In the genomic region with DNA sequence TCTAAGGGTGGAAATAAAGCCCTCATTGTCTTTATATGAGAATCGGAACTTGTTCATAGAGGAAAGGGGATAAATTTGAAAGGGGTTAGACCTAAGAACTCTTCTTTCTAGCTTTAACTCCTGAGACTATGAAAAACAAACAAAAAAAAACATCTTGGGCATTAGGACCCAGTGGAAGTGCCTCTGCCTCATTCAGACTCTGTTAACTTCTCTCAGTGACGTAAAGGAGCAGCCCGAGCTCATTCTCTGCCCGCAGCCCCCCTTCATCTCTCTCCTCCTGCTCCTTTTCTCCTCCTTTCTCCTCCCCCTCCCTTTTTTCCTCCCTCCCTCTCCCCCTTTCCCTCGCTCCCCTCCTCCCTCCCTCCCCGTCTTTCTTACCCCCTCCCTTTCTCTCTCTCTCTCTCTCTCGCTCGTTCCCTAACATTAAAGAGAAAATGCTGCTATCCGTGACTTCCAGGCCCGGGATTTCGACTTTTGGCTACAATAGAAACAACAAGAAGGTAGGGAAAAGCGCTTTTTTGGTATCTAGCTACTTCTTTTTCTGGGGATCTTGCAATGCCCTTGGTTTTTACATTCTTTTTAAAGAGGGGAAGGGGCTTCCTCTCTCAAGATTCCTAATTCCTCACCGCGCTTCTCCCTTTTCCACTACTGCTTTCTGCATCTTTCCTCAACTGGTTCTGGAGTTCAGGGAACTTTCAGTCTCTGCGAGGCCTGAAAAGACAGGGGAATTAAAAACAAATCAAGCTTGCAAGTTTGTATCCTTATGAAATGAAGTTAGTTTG, we compare ENCODE assay signal across 8 cellular contexts. TPM values are rescaled to one million over a fixed set of nuclear protein-coding genes. Genes with fewer than 3 reads are reported as not detected.
DNase-seq lines count a peak whose midpoint lies in the region; ATAC-seq, FAIRE-seq and TF ChIP-seq lines count a peak whose summit lies in the region.

A gene with protein sequence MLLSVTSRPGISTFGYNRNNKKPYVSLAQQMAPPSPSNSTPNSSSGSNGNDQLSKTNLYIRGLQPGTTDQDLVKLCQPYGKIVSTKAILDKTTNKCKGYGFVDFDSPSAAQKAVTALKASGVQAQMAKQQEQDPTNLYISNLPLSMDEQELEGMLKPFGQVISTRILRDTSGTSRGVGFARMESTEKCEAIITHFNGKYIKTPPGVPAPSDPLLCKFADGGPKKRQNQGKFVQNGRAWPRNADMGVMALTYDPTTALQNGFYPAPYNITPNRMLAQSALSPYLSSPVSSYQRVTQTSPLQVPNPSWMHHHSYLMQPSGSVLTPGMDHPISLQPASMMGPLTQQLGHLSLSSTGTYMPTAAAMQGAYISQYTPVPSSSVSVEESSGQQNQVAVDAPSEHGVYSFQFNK (plus strand): TSS at position 231 of the 782 bp plus-strand sequence. CDS start 204 bp downstream, at position 435.

- H3K27ac ChIP-seq in kidney (ENCODE audit: low read depth in 2 of 2, low read length in 2 of 2), result peak within 1 kb of the TSS; percentile 94 to 95
- H3K27ac ChIP-seq in small intestine (ENCODE audit: low read depth in 1 of 2, low read length in 1 of 2), result peak within 1 kb of the TSS; percentile 54 to 92

- H3K4me1 ChIP-seq in kidney (ENCODE audit: control insufficient read depth in 1 of 2, insufficient read depth in 1 of 2, low read depth in 1 of 2, low read length in 2 of 2) (peaks cover 5 to 6% of the 10 kb centered on the region in 2 donors), small intestine (ENCODE audit: control insufficient read depth in 2 of 2, insufficient read depth in 1 of 2, low read depth in 1 of 2, low read length in 1 of 2) (no peaks in the 10 kb centered on the region)

- H3K9me3 Mint-ChIP-seq in WTC11, result no peaks in the 10 kb centered on the region

- H3K9ac ChIP-seq in kidney (ENCODE audit: low read length in 2 of 2), result peak within 1 kb of the TSS; percentile 79 to 99

- FAIRE-seq in kidney (lab: Jason Lieb, UNC), result no peak
- FAIRE-seq in small intestine (lab: Jason Lieb, UNC), result no peak

- peak within 1 kb of the TSS; percentile 87 for H3K4me3 Mint-ChIP-seq in WTC11

- H3K27me3 ChIP-seq in small intestine (ENCODE audit: control insufficient read depth in 2 of 2, insufficient read depth in 2 of 2, low read length in 2 of 2), result no peaks in the 10 kb centered on the region

- CTCF ChIA-PET in WTC11 (lab: Charles Lee), result interaction anchor here (0.6 to 1.7 kb wide), 17 partner anchors 8 to 174 kb away, joined by 3 to 18 read pairs (median 4); a partner anchor contains a TSS

- intact Hi-C loops in kidney (cut with DNase I), result no loop called here

- H3K4me3 ChIP-seq in AG10803 (ENCODE audit: low read length) (peak within 1 kb of the TSS; percentile 83), kidney (ENCODE audit: low read length in 2 of 2) (peak within 1 kb of the TSS; percentile 85 to 86), small intestine (ENCODE audit: low read depth in 1 of 2, low read length in 2 of 2) (peak within 1 kb of the TSS; percentile 45 to 54)

- H3K9me3 ChIP-seq in kidney (ENCODE audit: control insufficient read depth in 1 of 2, low read length in 2 of 2) (no peaks in the 10 kb centered on the region), small intestine (ENCODE audit: control insufficient read depth, low read depth) (no peaks in the 10 kb centered on the region)

- peaks cover 37% of the 10 kb centered on the region for H3K4me1 Mint-ChIP-seq in WTC11

- ATAC-seq in GM21447 (IDR thresholded peaks at IDR 0.05; ENCODE audit: unreplicated experiment) (peak; percentile 90), WTC11 (peak; percentile 95), GM18517 (IDR thresholded peaks at IDR 0.05; ENCODE audit: unreplicated experiment) (no peak)

- peak within 1 kb of the TSS; percentile 88 for H3K27ac Mint-ChIP-seq in WTC11

- TF ChIP-seq CTCF in AG10803 (conservative IDR thresholded peaks at IDR 0.05; ENCODE audit: low read length) (no peak), WTC11 (IDR thresholded peaks at IDR 0.05) (no peak), kidney (IDR thresholded peaks at IDR 0.05; ENCODE audit: borderline replicate concordance, extremely low read depth, insufficient read depth) (no peak)

- WGBS in small intestine, 3 donors, result 0 to 3% (median 2%) methylated on average over 14 to 15 of the region's 15 CpGs

- H3K36me3 Mint-ChIP-seq in WTC11, result no peaks in the 10 kb centered on the region

- no peaks in the 10 kb centered on the region for H3K27me3 Mint-ChIP-seq in WTC11 (ENCODE audit: low read depth)

- DNase-seq in AG10803 (ENCODE audit: low read depth) (peak; percentile 91), NCI-H2171 (lab: John Stamatoyannopoulos, UW) (peak; percentile 11), WTC11 (ENCODE audit: low spot score) (peak; percentile 79), dedifferentiated amniotic fluid mesenchymal stem cell (ENCODE audit: extremely low spot score) (peak; percentile 94), kidney (peak; percentile 91), small intestine (peak; percentile 75)

- POLR2A ChIA-PET in WTC11 (lab: Charles Lee), result interaction anchor here (0.5 to 2.3 kb wide), 11 partner anchors 16 to 1121 kb away, joined by 3 to 8 read pairs (median 4); a partner anchor contains a TSS

- H3K36me3 ChIP-seq in kidney (ENCODE audit: control insufficient read depth in 1 of 2, insufficient read depth in 2 of 2, low read length in 2 of 2) (no peaks in the 10 kb centered on the region), small intestine (ENCODE audit: control insufficient read depth in 2 of 2, insufficient read depth in 2 of 2, low read length in 2 of 2) (no peaks in the 10 kb centered on the region)

TF ChIP-seq in WTC11, 78 proteins besides CTCF, POLR2A, EP300 and RAD21:
- no peak for TF ChIP-seq FOXK1 (CRISPR knock-in tag; IDR thresholded peaks at IDR 0.05)
- TF ChIP-seq, protein P1, sequence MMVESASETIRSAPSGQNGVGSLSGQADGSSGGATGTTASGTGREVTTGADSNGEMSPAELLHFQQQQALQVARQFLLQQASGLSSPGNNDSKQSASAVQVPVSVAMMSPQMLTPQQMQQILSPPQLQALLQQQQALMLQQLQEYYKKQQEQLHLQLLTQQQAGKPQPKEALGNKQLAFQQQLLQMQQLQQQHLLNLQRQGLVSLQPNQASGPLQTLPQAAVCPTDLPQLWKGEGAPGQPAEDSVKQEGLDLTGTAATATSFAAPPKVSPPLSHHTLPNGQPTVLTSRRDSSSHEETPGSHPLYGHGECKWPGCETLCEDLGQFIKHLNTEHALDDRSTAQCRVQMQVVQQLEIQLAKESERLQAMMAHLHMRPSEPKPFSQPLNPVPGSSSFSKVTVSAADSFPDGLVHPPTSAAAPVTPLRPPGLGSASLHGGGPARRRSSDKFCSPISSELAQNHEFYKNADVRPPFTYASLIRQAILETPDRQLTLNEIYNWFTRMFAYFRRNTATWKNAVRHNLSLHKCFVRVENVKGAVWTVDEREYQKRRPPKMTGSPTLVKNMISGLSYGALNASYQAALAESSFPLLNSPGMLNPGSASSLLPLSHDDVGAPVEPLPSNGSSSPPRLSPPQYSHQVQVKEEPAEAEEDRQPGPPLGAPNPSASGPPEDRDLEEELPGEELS (CRISPR knock-in tag; IDR thresholded peaks at IDR 0.05), result no peak
- TF ChIP-seq, protein P2, sequence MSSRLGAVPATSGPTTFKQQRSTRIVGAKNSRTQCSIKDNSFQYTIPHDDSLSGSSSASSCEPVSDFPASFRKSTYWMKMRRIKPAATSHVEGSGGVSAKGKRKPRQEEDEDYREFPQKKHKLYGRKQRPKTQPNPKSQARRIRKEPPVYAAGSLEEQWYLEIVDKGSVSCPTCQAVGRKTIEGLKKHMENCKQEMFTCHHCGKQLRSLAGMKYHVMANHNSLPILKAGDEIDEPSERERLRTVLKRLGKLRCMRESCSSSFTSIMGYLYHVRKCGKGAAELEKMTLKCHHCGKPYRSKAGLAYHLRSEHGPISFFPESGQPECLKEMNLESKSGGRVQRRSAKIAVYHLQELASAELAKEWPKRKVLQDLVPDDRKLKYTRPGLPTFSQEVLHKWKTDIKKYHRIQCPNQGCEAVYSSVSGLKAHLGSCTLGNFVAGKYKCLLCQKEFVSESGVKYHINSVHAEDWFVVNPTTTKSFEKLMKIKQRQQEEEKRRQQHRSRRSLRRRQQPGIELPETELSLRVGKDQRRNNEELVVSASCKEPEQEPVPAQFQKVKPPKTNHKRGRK (CRISPR knock-in tag; IDR thresholded peaks at IDR 0.05; ENCODE audit: borderline replicate concordance), result no peak

RNA-seq across cellular contexts. Expression of the gene that starts here (rescaled TPM):
- 11.8 to 16.7 TPM (median 16.1 TPM) in 3 replicates for total RNA-seq in WTC11 (2021)
- 71.3 TPM for total RNA-seq in kidney
- 8.5 TPM for polyA plus RNA-seq in kidney (ENCODE audit: insufficient read depth, low read depth, low replicate concordance)
- 1 to 10 TPM; 2.0 to 7.8 (median 3.8) TPM for polyA plus RNA-seq in small intestine

Comparison
In these comparisons a context has a peak if more than half of its experiments do, and no peak if none do; other contexts are left out.
1. DNase-seq: peak in every context shown above with its lines; median percentile 94 in dedifferentiated amniotic fluid mesenchymal stem cell; 91 in AG10803; 91 in kidney; 79 in WTC11; 75 in small intestine; 11 in NCI-H2171.